Comparison of ENCODE assay signal across 11 cellular contexts in the genomic region with DNA sequence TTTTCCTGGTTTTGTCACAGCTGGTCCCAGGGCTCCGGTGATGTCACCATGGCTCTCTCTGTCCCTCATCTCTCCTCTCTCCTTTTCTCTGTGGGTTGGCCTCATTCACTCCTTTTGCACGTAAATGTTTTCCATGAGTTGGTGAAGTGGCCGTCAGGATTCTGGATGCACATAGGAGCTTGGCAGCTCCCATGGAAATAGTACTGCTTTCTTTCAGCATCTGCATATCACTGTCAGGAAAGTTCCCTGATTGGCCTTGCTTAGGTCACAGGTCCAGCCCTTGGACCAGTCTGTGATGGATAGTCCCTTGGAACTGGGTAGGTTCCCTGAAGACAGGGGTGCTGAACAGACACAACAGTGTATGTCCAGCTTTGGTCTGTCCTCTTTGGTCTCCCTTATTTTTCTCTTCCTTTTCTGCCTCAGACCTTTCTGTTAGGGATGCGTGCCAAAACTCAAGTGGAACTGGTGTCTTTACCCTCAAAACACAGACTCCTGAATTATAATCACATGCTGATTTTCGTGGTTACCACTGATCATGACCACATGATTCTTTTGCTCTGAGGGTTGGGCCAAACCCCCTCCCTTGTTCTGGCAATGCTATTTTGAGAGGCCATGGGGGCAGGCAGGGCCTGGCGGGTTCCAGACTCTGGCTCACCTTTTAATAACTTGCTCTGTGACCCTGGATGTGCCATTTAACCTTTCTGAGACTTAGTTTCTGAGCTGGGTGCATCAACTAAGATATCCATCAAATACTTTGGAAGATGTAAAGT.
DNase-seq lines count a peak whose midpoint lies in the region; ATAC-seq, FAIRE-seq and TF ChIP-seq lines count a peak whose summit lies in the region.
"Had no signal": no experiment of that assay in that cellular context is flagged by ENCODE, and none has a peak within 500 bp of the region (broad histone marks: within the 10 kb centered on the region; RNA-seq: fewer than 3 reads in every experiment).

No MANE protein-coding gene starts in this region.

- H3K27me3 Mint-ChIP-seq in activated naive CD8-positive, alpha-beta T cell treated with anti-CD3 and anti-CD28 coated beads, Interleukin-2, amount 50 U/mL, for 24 hours, result no peaks in the 10 kb centered on the region

- H3K9me3 Mint-ChIP-seq in activated naive CD8-positive, alpha-beta T cell treated with anti-CD3 and anti-CD28 coated beads, Interleukin-2, amount 50 U/mL, for 24 hours, result no peaks in the 10 kb centered on the region
- H3K9me3 Mint-ChIP-seq: GM23338 had no signal

- H3K9ac ChIP-seq in KMS-11 (peak overlapping the region; percentile 77), mucosa of rectum (ENCODE audit: low read depth in 1 of 2, low read length in 2 of 2) (no peak overlapping the region)

- peak overlapping the region; percentile 98 for H3K27ac ChIP-seq in KMS-11
- H3K27ac ChIP-seq in mucosa of rectum (ENCODE audit: low read depth in 2 of 2, low read length in 2 of 2), result peak overlapping the region; percentile 44 to 45
- H3K27ac ChIP-seq in left lung, result no peak overlapping the region
- H3K27ac ChIP-seq: cardiac muscle cell had no signal

- H2AFZ ChIP-seq in KMS-11 (ENCODE audit: low read depth), result no peak overlapping the region
- H2AFZ ChIP-seq: GM23338 had no signal

- H3K36me3 Mint-ChIP-seq in activated naive CD8-positive, alpha-beta T cell treated with anti-CD3 and anti-CD28 coated beads, Interleukin-2, amount 50 U/mL, for 24 hours (ENCODE audit: low read depth), result peaks cover 14% of the 10 kb centered on the region

- no peak for ATAC-seq in activated naive CD8-positive, alpha-beta T cell treated with anti-CD3 and anti-CD28 coated beads, Interleukin-2, amount 50 U/mL, for 24 hours
- no peak for ATAC-seq in left lung
- ATAC-seq: GM23338 had no signal

- no peaks in the 10 kb centered on the region for H4K20me1 ChIP-seq in KMS-11 (ENCODE audit: insufficient read depth)

- peak overlapping the region; percentile 99 for H3K4me2 ChIP-seq in KMS-11

- H3K36me3 ChIP-seq in KMS-11 (ENCODE audit: insufficient read depth), result no peaks in the 10 kb centered on the region
- H3K36me3 ChIP-seq in mucosa of rectum (ENCODE audit: control insufficient read depth in 2 of 2, insufficient read depth in 2 of 2, low read length in 2 of 2), result no peaks in the 10 kb centered on the region
- H3K36me3 ChIP-seq in left lung, result no peaks in the 10 kb centered on the region
- H3K36me3 ChIP-seq: cardiac muscle cell had no signal

- peak; percentile 15 for DNase-seq in DMS79 (lab: John Stamatoyannopoulos, UW)
- no peak for DNase-seq in activated naive CD8-positive, alpha-beta T cell treated with anti-CD3 and anti-CD28 coated beads, Interleukin-2, amount 50 U/mL, for 24 hours
- no peak for DNase-seq in left lung
- DNase-seq in D721Med (ENCODE audit: insufficient read length, low spot score), result no peak
- no peak for DNase-seq in hippocampal formation (lab: John Stamatoyannopoulos, UW)
- DNase-seq in activated CD4-positive, CD25-positive, alpha-beta regulatory T cell (lab: John Stamatoyannopoulos, UW), result no peak
- DNase-seq: NCI-H510A treated with DMSO at 0.1 percent for 48 hours had no signal

- H3K79me2 ChIP-seq in KMS-11 (ENCODE audit: insufficient read depth, low read depth), result peaks cover 72% of the 10 kb centered on the region

- FAIRE-seq in D721Med (lab: Jason Lieb, UNC), result no peak

- no peaks in the 10 kb centered on the region for H3K27me3 ChIP-seq in KMS-11 (ENCODE audit: insufficient read depth, low read depth)
- no peaks in the 10 kb centered on the region for H3K27me3 ChIP-seq in mucosa of rectum (ENCODE audit: control insufficient read depth in 2 of 2, insufficient read depth in 2 of 2, low read length in 2 of 2)
- H3K27me3 ChIP-seq in left lung, result no peaks in the 10 kb centered on the region
- H3K27me3 ChIP-seq: cardiac muscle cell had no signal

- intact Hi-C loops in left lung (cut with DNase I), result no loop called here

- H3K4me1 Mint-ChIP-seq in activated naive CD8-positive, alpha-beta T cell treated with anti-CD3 and anti-CD28 coated beads, Interleukin-2, amount 50 U/mL, for 24 hours, result peaks cover 62% of the 10 kb centered on the region

- H3K4me1 ChIP-seq in KMS-11 (ENCODE audit: low read depth, poor library complexity, severe bottlenecking) (peaks cover 99% of the 10 kb centered on the region), mucosa of rectum (ENCODE audit: control insufficient read depth in 2 of 2, insufficient read depth in 2 of 2, low read length in 2 of 2) (peaks cover 6 to 11% of the 10 kb centered on the region in 2 donors), left lung (peaks cover 0 to 16% of the 10 kb centered on the region in 2 donors)

- H3K27ac Mint-ChIP-seq in activated naive CD8-positive, alpha-beta T cell treated with anti-CD3 and anti-CD28 coated beads, Interleukin-2, amount 50 U/mL, for 24 hours, result peak overlapping the region; percentile 48
- H3K27ac Mint-ChIP-seq: GM23338 had no signal

- no peak overlapping the region for H3K4me3 ChIP-seq in KMS-11 (IDR thresholded peaks at IDR 0.05; ENCODE audit: insufficient read depth, low read depth, low read length)
- no peak overlapping the region for H3K4me3 ChIP-seq in mucosa of rectum (ENCODE audit: low read length in 2 of 2)
- H3K4me3 ChIP-seq in left lung, result no peak overlapping the region
- H3K4me3 ChIP-seq: cardiac muscle cell, GM23338 had no signal

- TF ChIP-seq CTCF in KMS-11 (conservative IDR thresholded peaks at IDR 0.05; ENCODE audit: low read depth, low read length), result no peak
- TF ChIP-seq CTCF in left lung (IDR thresholded peaks at IDR 0.05), result no peak
- no peak for TF ChIP-seq CTCF in D721Med (IDR thresholded peaks at IDR 0.05; ENCODE audit: insufficient read depth, missing control alignments)

- H3K4me3 Mint-ChIP-seq in activated naive CD8-positive, alpha-beta T cell treated with anti-CD3 and anti-CD28 coated beads, Interleukin-2, amount 50 U/mL, for 24 hours, result no peak overlapping the region
- H3K4me3 Mint-ChIP-seq: GM23338 had no signal

- no peaks in the 10 kb centered on the region for H3K9me3 ChIP-seq in mucosa of rectum (ENCODE audit: control insufficient read depth in 2 of 2, low read length in 2 of 2)
- H3K9me3 ChIP-seq in left lung, result no peaks in the 10 kb centered on the region

Comparison
In these comparisons a context has a peak if more than half of its experiments do, and no peak if none do; other contexts are left out.
1. H3K27ac ChIP-seq: peak in KMS-11 (single experiment) and mucosa of rectum (2 of 2); none in left lung (0 of 2).